32 cellular contexts compared by ENCODE assay signal in the genomic region with DNA sequence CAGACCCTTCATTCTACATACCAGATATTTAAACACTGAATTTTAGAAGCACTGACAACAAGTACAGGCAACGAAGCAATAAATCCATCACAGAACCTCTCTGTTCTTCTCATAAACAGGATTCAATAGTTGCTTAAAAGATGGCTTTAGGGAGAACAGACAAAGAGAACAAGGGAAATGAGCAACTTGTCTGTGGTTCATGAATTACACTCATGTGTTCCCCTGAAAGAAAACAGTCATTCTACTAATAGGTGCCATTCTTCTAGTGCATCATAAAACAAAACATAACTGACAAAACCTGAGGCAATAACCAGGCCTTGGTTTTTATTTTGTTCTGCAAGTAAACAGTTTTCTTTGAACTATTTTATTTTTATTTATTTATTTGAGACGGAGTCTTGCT. TPM values are rescaled to one million over a fixed set of nuclear protein-coding genes. Genes with fewer than 3 reads are reported as not detected.
"Had no signal": no experiment of that assay in that cellular context is flagged by ENCODE, and none has a peak within 500 bp of the region (broad histone marks: within the 10 kb centered on the region; RNA-seq: fewer than 3 reads in every experiment).

No MANE protein-coding gene starts in this region.

- H3K4me3 ChIP-seq: ascending aorta, MG63, SJSA1 had no signal

- ATAC-seq: activated CD8-positive, alpha-beta T cell treated with anti-CD3 and anti-CD28 coated beads for 36 hours; HepG2; Panc1; SK-N-SH treated with all-trans-retinoic acid at 6 μM for 48 hours; T-cell had no signal

- H3K36me3 Mint-ChIP-seq: IgD-negative memory B cell had no signal

- H3K27me3 Mint-ChIP-seq: activated CD8-positive, alpha-beta T cell treated with anti-CD3 and anti-CD28 coated beads for 36 hours; activated naive CD8-positive, alpha-beta T cell treated with anti-CD3 and anti-CD28 coated beads, Interleukin-2, amount 10 ng/mL, durations not matched to agents 7 days and 5 days; IgD-negative memory B cell; T-cell had no signal

- H3K4me1 ChIP-seq: ascending aorta, SJSA1 had no signal

- H3K27me3 ChIP-seq: ascending aorta, MG63, SJSA1 had no signal

- H3K9me3 ChIP-seq: ascending aorta, MG63, SJSA1 had no signal

- H3K4me3 Mint-ChIP-seq: activated CD8-positive, alpha-beta T cell treated with anti-CD3 and anti-CD28 coated beads for 36 hours; activated naive CD8-positive, alpha-beta T cell treated with anti-CD3 and anti-CD28 coated beads, Interleukin-2, amount 10 ng/mL, durations not matched to agents 7 days and 5 days; activated T-helper 1 cell treated with anti-CD3 and anti-CD28 coated beads, Interleukin-12 subunit alpha, Interleukin-12 subunit beta, Interleukin-2, Interleukin-4 antibody, amounts not matched to agents 30 ng/mL and 10 ng/mL and 1 ng/mL, durations not matched to agents 14 hours and 24 hours and 36 hours; IgD-negative memory B cell; T-cell had no signal

- H3K27ac ChIP-seq: ascending aorta, SJSA1, WERI-Rb-1 had no signal

- H3K27ac Mint-ChIP-seq: activated naive CD8-positive, alpha-beta T cell treated with anti-CD3 and anti-CD28 coated beads, Interleukin-2, amount 10 ng/mL, durations not matched to agents 7 days and 5 days; activated T-helper 1 cell treated with anti-CD3 and anti-CD28 coated beads, Interleukin-12 subunit alpha, Interleukin-12 subunit beta, Interleukin-2, Interleukin-4 antibody, amounts not matched to agents 30 ng/mL and 10 ng/mL and 1 ng/mL, durations not matched to agents 14 hours and 24 hours and 36 hours had no signal

- H3K9me3 Mint-ChIP-seq: activated CD8-positive, alpha-beta T cell treated with anti-CD3 and anti-CD28 coated beads for 36 hours; activated naive CD8-positive, alpha-beta T cell treated with anti-CD3 and anti-CD28 coated beads, Interleukin-2, amount 10 ng/mL, durations not matched to agents 7 days and 5 days; activated T-helper 1 cell treated with anti-CD3 and anti-CD28 coated beads, Interleukin-12 subunit alpha, Interleukin-12 subunit beta, Interleukin-2, Interleukin-4 antibody, amounts not matched to agents 30 ng/mL and 10 ng/mL and 1 ng/mL, durations not matched to agents 14 hours and 24 hours and 36 hours; IgD-negative memory B cell; T-cell had no signal

- DNase-seq: activated CD4-positive, alpha-beta T cell treated with anti-CD3 and anti-CD28 coated beads, Interleukin-2, amount 50 U/mL, for 1 hour; activated CD4-positive, CD25-positive, alpha-beta regulatory T cell; activated CD8-positive, alpha-beta T cell treated with anti-CD3 and anti-CD28 coated beads for 36 hours; activated effector memory CD4-positive, alpha-beta T cell treated with Interleukin-2 at 50 U/mL for 16 hours; activated naive CD4-positive, alpha-beta T cell treated with anti-CD3 and anti-CD28 coated beads, Interleukin-2, amount 50 U/mL, for 16 hours; activated naive CD8-positive, alpha-beta T cell treated with anti-CD3 and anti-CD28 coated beads, Interleukin-2, amount 10 ng/mL, durations not matched to agents 7 days and 5 days; amygdala; Kasumi-1; KG1; MG63; MV-4-11; NCI-H1092; NCI-H1436 treated with DMSO at 0.1 percent for 48 hours; NCI-H1694 treated with DMSO at 0.1 percent for 48 hours; NCI-H2029; NCI-H345; NCI-H524 treated with DMSO at 0.1 percent for 48 hours; SHP77 treated with DMSO at 0.1 percent for 48 hours; T-cell; T-helper 9 cell; WERI-Rb-1 had no signal

RNA-seq across cellular contexts. Expression of gene DNALI1, which starts 32.2 kb away (rescaled TPM):
- total RNA-seq: activated CD8-positive, alpha-beta memory T cell treated with anti-CD3 and anti-CD28 coated beads for 36 hours; activated CD8-positive, alpha-beta T cell treated with anti-CD3 and anti-CD28 coated beads for 36 hours; activated T-helper 1 cell treated with anti-CD3 and anti-CD28 coated beads, Interleukin-12 subunit alpha, Interleukin-12 subunit beta, Interleukin-2, Interleukin-4 antibody, amounts not matched to agents 30 ng/mL and 10 ng/mL and 1 ng/mL, durations not matched to agents 14 hours and 24 hours and 36 hours; NCI-H460 had no signal
- polyA plus RNA-seq: IgD-negative memory B cell had no signal

RNA-seq across cellular contexts. Expression of gene RSPO1, which starts 45.8 kb away (rescaled TPM):
- total RNA-seq: activated CD8-positive, alpha-beta memory T cell treated with anti-CD3 and anti-CD28 coated beads for 36 hours; activated CD8-positive, alpha-beta T cell treated with anti-CD3 and anti-CD28 coated beads for 36 hours; activated naive CD8-positive, alpha-beta T cell treated with anti-CD3 and anti-CD28 coated beads, Interleukin-2, amount 10 ng/mL, durations not matched to agents 7 days and 5 days; activated T-helper 1 cell treated with anti-CD3 and anti-CD28 coated beads, Interleukin-12 subunit alpha, Interleukin-12 subunit beta, Interleukin-2, Interleukin-4 antibody, amounts not matched to agents 30 ng/mL and 10 ng/mL and 1 ng/mL, durations not matched to agents 14 hours and 24 hours and 36 hours; ascending aorta; cardiac septum; HepG2; NCI-H460; RPMI7951; SJSA1; T-cell had no signal
- polyA plus RNA-seq: HepG2, IgD-negative memory B cell had no signal
